Comparison of ENCODE assay signal across 1 cellular context in genomic region chr16:4411684-4412083, GRCh38.
TF ChIP-seq lines count a peak whose summit lies in the region.

No MANE protein-coding gene starts in this region.

TF ChIP-seq in IMR-90, 13 proteins besides CTCF, POLR2A, EP300 and RAD21 (continued from another document):
- TF ChIP-seq FOS (IDR thresholded peaks at IDR 0.05; ENCODE audit: low read depth, low read length) (no peak), MAZ (IDR thresholded peaks at IDR 0.05; ENCODE audit: borderline replicate concordance, low read depth, low read length) (no peak), BHLHE40 (IDR thresholded peaks at IDR 0.05; ENCODE audit: low read depth, low read length) (no peak), MAFK (IDR thresholded peaks at IDR 0.05; ENCODE audit: low read depth, low read length) (no peak), SMC3 (IDR thresholded peaks at IDR 0.05; ENCODE audit: low read depth, low read length) (no peak), NFE2L2 (IDR thresholded peaks at IDR 0.05; ENCODE audit: low read depth, low read length) (no peak), CHD1 (IDR thresholded peaks at IDR 0.05; ENCODE audit: low read depth, low read length) (no peak), MXI1 (IDR thresholded peaks at IDR 0.05; ENCODE audit: borderline replicate concordance, low read depth, low read length) (no peak), RCOR1 (IDR thresholded peaks at IDR 0.05; ENCODE audit: insufficient replicate concordance, low read length) (no peak), CEBPB (IDR thresholded peaks at IDR 0.05; ENCODE audit: low read depth, low read length) (no peak)
- TF ChIP-seq, protein P1, sequence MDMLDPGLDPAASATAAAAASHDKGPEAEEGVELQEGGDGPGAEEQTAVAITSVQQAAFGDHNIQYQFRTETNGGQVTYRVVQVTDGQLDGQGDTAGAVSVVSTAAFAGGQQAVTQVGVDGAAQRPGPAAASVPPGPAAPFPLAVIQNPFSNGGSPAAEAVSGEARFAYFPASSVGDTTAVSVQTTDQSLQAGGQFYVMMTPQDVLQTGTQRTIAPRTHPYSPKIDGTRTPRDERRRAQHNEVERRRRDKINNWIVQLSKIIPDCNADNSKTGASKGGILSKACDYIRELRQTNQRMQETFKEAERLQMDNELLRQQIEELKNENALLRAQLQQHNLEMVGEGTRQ (IDR thresholded peaks at IDR 0.05; ENCODE audit: low read depth, low read length) = no peak
- TF ChIP-seq, protein P2, sequence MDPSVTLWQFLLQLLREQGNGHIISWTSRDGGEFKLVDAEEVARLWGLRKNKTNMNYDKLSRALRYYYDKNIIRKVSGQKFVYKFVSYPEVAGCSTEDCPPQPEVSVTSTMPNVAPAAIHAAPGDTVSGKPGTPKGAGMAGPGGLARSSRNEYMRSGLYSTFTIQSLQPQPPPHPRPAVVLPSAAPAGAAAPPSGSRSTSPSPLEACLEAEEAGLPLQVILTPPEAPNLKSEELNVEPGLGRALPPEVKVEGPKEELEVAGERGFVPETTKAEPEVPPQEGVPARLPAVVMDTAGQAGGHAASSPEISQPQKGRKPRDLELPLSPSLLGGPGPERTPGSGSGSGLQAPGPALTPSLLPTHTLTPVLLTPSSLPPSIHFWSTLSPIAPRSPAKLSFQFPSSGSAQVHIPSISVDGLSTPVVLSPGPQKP (IDR thresholded peaks at IDR 0.05; ENCODE audit: borderline replicate concordance, low read depth, low read length) = no peak
